ENCODE assay signal across 9 cellular contexts in genomic region chr5:133824661-133825254, GRCh38.
DNase-seq lines count a peak whose midpoint lies in the region; ATAC-seq and TF ChIP-seq lines count a peak whose summit lies in the region.
"Had no signal": no experiment of that assay in that cellular context is flagged by ENCODE, and none has a peak within 500 bp of the region (broad histone marks: within the 10 kb centered on the region; RNA-seq: fewer than 3 reads in every experiment).

No MANE protein-coding gene starts in this region.

- H3K79me2 ChIP-seq in smooth muscle cell (ENCODE audit: low read depth): no peaks in the 10 kb centered on the region

- no peaks in the 10 kb centered on the region for H4K20me1 ChIP-seq in BLaER1 treated with 17β-estradiol and CSF1 and Interleukin-3, amounts not matched to agents 10 nM and 100 nM
- H4K20me1 ChIP-seq in smooth muscle cell (ENCODE audit: low read depth): no peaks in the 10 kb centered on the region

- no peak overlapping the region for H2AFZ ChIP-seq in smooth muscle cell (ENCODE audit: low read depth)

- no peaks in the 10 kb centered on the region for H3K9me3 ChIP-seq in BLaER1 treated with 17β-estradiol and CSF1 and Interleukin-3, amounts not matched to agents 10 nM and 100 nM (replicated peaks in 1 of 11)
- H3K9me3 ChIP-seq in smooth muscle cell (replicated peaks; ENCODE audit: low read depth): no peaks in the 10 kb centered on the region

- peak; percentile 74 for ATAC-seq in GM19023 (IDR thresholded peaks at IDR 0.05; ENCODE audit: unreplicated experiment)
- peak; percentile 69 for ATAC-seq in HG02938 (IDR thresholded peaks at IDR 0.05; ENCODE audit: unreplicated experiment)

- no peaks in the 10 kb centered on the region; a peak in 1 of 22 replicates for H3K27me3 ChIP-seq in BLaER1 treated with 17β-estradiol and CSF1 and Interleukin-3, amounts not matched to agents 10 nM and 100 nM
- peaks cover 49% of the 10 kb centered on the region for H3K27me3 ChIP-seq in smooth muscle cell (ENCODE audit: low read depth)

- peaks cover 43 to 100% (median 92%) of the 10 kb centered on the region in 10 experiments for H3K4me1 ChIP-seq in BLaER1 treated with 17β-estradiol and CSF1 and Interleukin-3, amounts not matched to agents 10 nM and 100 nM
- H3K4me1 ChIP-seq in smooth muscle cell (ENCODE audit: low read depth): no peaks in the 10 kb centered on the region

- no peaks in the 10 kb centered on the region for H3K36me3 ChIP-seq in BLaER1 treated with 17β-estradiol and CSF1 and Interleukin-3, amounts not matched to agents 10 nM and 100 nM
- H3K36me3 ChIP-seq in smooth muscle cell (ENCODE audit: low read depth): no peaks in the 10 kb centered on the region

- TF ChIP-seq CTCF in smooth muscle cell (IDR thresholded peaks at IDR 0.05; ENCODE audit: borderline replicate concordance, insufficient read depth, poor library complexity, severe bottlenecking): no peak

- DNase-seq in activated T-cell treated with anti-CD3 and anti-CD28 coated beads, Interleukin-2, amount 50 U/mL, for 48 hours: peak; percentile 46 to 52
- no peak for DNase-seq in central memory CD4-positive, alpha-beta T cell
- DNase-seq in NCI-H82 treated with DMSO at 0.1 percent for 48 hours (lab: John Stamatoyannopoulos, UW; ENCODE audit: unreplicated experiment) (no peak), cortex of kidney (lab: John Stamatoyannopoulos, UW) (no peak), smooth muscle cell (lab: John Stamatoyannopoulos, UW; ENCODE audit: unreplicated experiment) (no peak)
- DNase-seq: DND-41 had no signal

- peak overlapping the region; percentile 44 to 98 (median 81) for H3K4me2 ChIP-seq in BLaER1 treated with 17β-estradiol and CSF1 and Interleukin-3, amounts not matched to agents 10 nM and 100 nM
- H3K4me2 ChIP-seq in smooth muscle cell: no peak overlapping the region

- WGBS in smooth muscle cell (ENCODE audit: low lambda C conversion rate): 81% methylated on average over 6 of the region's 6 CpGs

- peak overlapping the region in 1 of 11 experiments; percentile 15; a peak in 1 of 22 replicates for H3K9ac ChIP-seq in BLaER1 treated with 17β-estradiol and CSF1 and Interleukin-3, amounts not matched to agents 10 nM and 100 nM
- no peak overlapping the region for H3K9ac ChIP-seq in smooth muscle cell (ENCODE audit: low read depth)

- no peaks in the 10 kb centered on the region for H3F3A ChIP-seq in smooth muscle cell (ENCODE audit: low read depth)

- no peak overlapping the region for H3K4me3 ChIP-seq in BLaER1 treated with 17β-estradiol and CSF1 and Interleukin-3, amounts not matched to agents 10 nM and 100 nM
- H3K4me3 ChIP-seq in smooth muscle cell: no peak overlapping the region

- H3K27ac ChIP-seq in BLaER1 treated with 17β-estradiol and CSF1 and Interleukin-3, amounts not matched to agents 10 nM and 100 nM: no peak overlapping the region
- H3K27ac ChIP-seq in smooth muscle cell (ENCODE audit: low read depth): no peak overlapping the region

Comparison
In these comparisons a context has a peak if more than half of its experiments do, and no peak if none do; other contexts are left out.
1. DNase-seq: peak in activated T-cell treated with anti-CD3 and anti-CD28 coated beads, Interleukin-2, amount 50 U/mL, for 48 hours (2 of 2); none in central memory CD4-positive, alpha-beta T cell (single experiment), NCI-H82 treated with DMSO at 0.1 percent for 48 hours (single experiment), cortex of kidney (single experiment) and smooth muscle cell (single experiment).